Comparison of ENCODE assay signal across 21 cellular contexts in genomic region chr14:85178869-85179268, GRCh38.
DNase-seq lines count a peak whose midpoint lies in the region; ATAC-seq and TF ChIP-seq lines count a peak whose summit lies in the region.
"Had no signal": no experiment of that assay in that cellular context is flagged by ENCODE, and none has a peak within 500 bp of the region (broad histone marks: within the 10 kb centered on the region; RNA-seq: fewer than 3 reads in every experiment).

No MANE protein-coding gene starts in this region.

- H3K27ac ChIP-seq in HUES48 (ENCODE audit: low read depth, low read length) (peak overlapping the region; percentile 77), iPS DF 6.9 (ENCODE audit: low read length) (no peak overlapping the region)
- H3K27ac ChIP-seq: SJCRH30 had no signal

- no peaks in the 10 kb centered on the region for H3K36me3 ChIP-seq in HUES48 (ENCODE audit: control insufficient read depth, insufficient read depth, low read length)
- H3K36me3 ChIP-seq in iPS DF 6.9 (ENCODE audit: control insufficient read depth, insufficient read depth, low read length): no peaks in the 10 kb centered on the region
- H3K36me3 ChIP-seq: MG63, SJCRH30 had no signal

- H3K4me1 ChIP-seq in HUES48 (ENCODE audit: control insufficient read depth, insufficient read depth, low read length) (peaks cover 28% of the 10 kb centered on the region), iPS DF 6.9 (ENCODE audit: control insufficient read depth, insufficient read depth, low read length) (no peaks in the 10 kb centered on the region)
- H3K4me1 ChIP-seq: SJCRH30 had no signal

- peaks cover 5% of the 10 kb centered on the region for H3K9me3 Mint-ChIP-seq in WTC11

- H3K4me3 Mint-ChIP-seq in WTC11: no peak overlapping the region
- H3K4me3 Mint-ChIP-seq: CD8-positive, alpha-beta T cell; T-cell had no signal

- H3K4me3 ChIP-seq in HUES48 (ENCODE audit: low read depth, low read length) (peak overlapping the region; percentile 41; the same call in 1 of the 2 replicates), iPS DF 6.9 (ENCODE audit: low read length) (no peak overlapping the region)
- H3K4me3 ChIP-seq: MG63, SJCRH30 had no signal

- no CpG with 5 or more reads among the region's 2 CpGs for whole genome bisulfite sequencing in iPS DF 6.9 (ENCODE audit: insufficient coverage, insufficient read length)

- TF ChIP-seq CTCF in WTC11 (IDR thresholded peaks at IDR 0.05): no peak

- no peak overlapping the region for H3K9ac ChIP-seq in HUES48 (ENCODE audit: low read depth, low read length)

- ATAC-seq in WTC11: peak; percentile 95
- ATAC-seq: CD8-positive, alpha-beta T cell; T-cell had no signal

- DNase-seq in DMS153 (lab: John Stamatoyannopoulos, UW) (peak; percentile 50), WTC11 (ENCODE audit: low spot score) (no peak), iPS DF 6.9 (ENCODE audit: low read depth, low spot score) (peak; percentile 31), amniotic stem cell (lab: John Stamatoyannopoulos, UW) (no peak), activated gamma-delta T cell treated with Interleukin-2 at 50 U/mL for 16 hours (no peak), COR-L47 (lab: John Stamatoyannopoulos, UW) (no peak), kidney glomerular epithelial cell (lab: John Stamatoyannopoulos, UW) (no peak)
- DNase-seq: AML-193; C1 segment of cervical spinal cord; CD8-positive, alpha-beta T cell; DMS79; HCEC 1CT; MG63; NCI-H187; NCI-H2171; NCI-H345; NCI-H524; OCI-M1; SJCRH30; T-cell had no signal

- CTCF ChIA-PET in WTC11 (lab: Charles Lee): no interaction called here

- H3K4me1 Mint-ChIP-seq in WTC11: peaks cover 34% of the 10 kb centered on the region
- H3K4me1 Mint-ChIP-seq: T-cell had no signal

- no peak overlapping the region for H3K27ac Mint-ChIP-seq in WTC11
- H3K27ac Mint-ChIP-seq: CD8-positive, alpha-beta T cell; T-cell had no signal

- peaks cover 6% of the 10 kb centered on the region for H3K27me3 Mint-ChIP-seq in WTC11 (ENCODE audit: low read depth)
- H3K27me3 Mint-ChIP-seq: T-cell had no signal

- H3K9me3 ChIP-seq in HUES48 (ENCODE audit: control insufficient read depth, insufficient read depth, low read length) (no peaks in the 10 kb centered on the region), iPS DF 6.9 (ENCODE audit: control insufficient read depth, insufficient read depth, low read length) (no peaks in the 10 kb centered on the region)
- H3K9me3 ChIP-seq: MG63, SJCRH30 had no signal

- POLR2A ChIA-PET in WTC11 (lab: Charles Lee): no interaction called here

- H3K36me3 Mint-ChIP-seq in WTC11: no peaks in the 10 kb centered on the region
- H3K36me3 Mint-ChIP-seq: CD8-positive, alpha-beta T cell; T-cell had no signal

- H3K27me3 ChIP-seq in HUES48 (ENCODE audit: control insufficient read depth, insufficient read depth, low read length): peaks cover 4% of the 10 kb centered on the region
- H3K27me3 ChIP-seq in iPS DF 6.9 (ENCODE audit: control insufficient read depth, insufficient read depth, low read length): no peaks in the 10 kb centered on the region
- H3K27me3 ChIP-seq: MG63, SJCRH30 had no signal

TF ChIP-seq in WTC11, 78 proteins besides CTCF, POLR2A, EP300 and RAD21 (continues in another document):
- TF ChIP-seq, protein P1, sequence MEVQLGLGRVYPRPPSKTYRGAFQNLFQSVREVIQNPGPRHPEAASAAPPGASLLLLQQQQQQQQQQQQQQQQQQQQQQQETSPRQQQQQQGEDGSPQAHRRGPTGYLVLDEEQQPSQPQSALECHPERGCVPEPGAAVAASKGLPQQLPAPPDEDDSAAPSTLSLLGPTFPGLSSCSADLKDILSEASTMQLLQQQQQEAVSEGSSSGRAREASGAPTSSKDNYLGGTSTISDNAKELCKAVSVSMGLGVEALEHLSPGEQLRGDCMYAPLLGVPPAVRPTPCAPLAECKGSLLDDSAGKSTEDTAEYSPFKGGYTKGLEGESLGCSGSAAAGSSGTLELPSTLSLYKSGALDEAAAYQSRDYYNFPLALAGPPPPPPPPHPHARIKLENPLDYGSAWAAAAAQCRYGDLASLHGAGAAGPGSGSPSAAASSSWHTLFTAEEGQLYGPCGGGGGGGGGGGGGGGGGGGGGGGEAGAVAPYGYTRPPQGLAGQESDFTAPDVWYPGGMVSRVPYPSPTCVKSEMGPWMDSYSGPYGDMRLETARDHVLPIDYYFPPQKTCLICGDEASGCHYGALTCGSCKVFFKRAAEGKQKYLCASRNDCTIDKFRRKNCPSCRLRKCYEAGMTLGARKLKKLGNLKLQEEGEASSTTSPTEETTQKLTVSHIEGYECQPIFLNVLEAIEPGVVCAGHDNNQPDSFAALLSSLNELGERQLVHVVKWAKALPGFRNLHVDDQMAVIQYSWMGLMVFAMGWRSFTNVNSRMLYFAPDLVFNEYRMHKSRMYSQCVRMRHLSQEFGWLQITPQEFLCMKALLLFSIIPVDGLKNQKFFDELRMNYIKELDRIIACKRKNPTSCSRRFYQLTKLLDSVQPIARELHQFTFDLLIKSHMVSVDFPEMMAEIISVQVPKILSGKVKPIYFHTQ (CRISPR knock-in tag; IDR thresholded peaks at IDR 0.05): no peak
- TF ChIP-seq GABPB1 (CRISPR knock-in tag; IDR thresholded peaks at IDR 0.05) (no peak), HMGXB4 (CRISPR knock-in tag; IDR thresholded peaks at IDR 0.05) (no peak), ARID4B (CRISPR knock-in tag; IDR thresholded peaks at IDR 0.05; ENCODE audit: borderline replicate concordance) (no peak), ATF1 (CRISPR knock-in tag; IDR thresholded peaks at IDR 0.05) (no peak)
- TF ChIP-seq, protein P2, sequence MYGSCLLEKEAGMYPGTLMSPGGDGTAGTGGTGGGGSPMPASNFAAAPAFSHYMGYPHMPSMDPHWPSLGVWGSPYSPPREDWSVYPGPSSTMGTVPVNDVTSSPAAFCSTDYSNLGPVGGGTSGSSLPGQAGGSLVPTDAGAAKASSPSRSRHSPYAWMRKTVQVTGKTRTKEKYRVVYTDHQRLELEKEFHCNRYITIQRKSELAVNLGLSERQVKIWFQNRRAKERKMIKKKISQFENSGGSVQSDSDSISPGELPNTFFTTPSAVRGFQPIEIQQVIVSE (CRISPR knock-in tag; IDR thresholded peaks at IDR 0.05; ENCODE audit: borderline replicate concordance): no peak
- TF ChIP-seq, protein P3, sequence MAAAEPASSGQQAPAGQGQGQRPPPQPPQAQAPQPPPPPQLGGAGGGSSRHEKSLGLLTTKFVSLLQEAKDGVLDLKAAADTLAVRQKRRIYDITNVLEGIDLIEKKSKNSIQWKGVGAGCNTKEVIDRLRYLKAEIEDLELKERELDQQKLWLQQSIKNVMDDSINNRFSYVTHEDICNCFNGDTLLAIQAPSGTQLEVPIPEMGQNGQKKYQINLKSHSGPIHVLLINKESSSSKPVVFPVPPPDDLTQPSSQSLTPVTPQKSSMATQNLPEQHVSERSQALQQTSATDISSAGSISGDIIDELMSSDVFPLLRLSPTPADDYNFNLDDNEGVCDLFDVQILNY (CRISPR knock-in tag; IDR thresholded peaks at IDR 0.05): no peak
- TF ChIP-seq, protein P4, sequence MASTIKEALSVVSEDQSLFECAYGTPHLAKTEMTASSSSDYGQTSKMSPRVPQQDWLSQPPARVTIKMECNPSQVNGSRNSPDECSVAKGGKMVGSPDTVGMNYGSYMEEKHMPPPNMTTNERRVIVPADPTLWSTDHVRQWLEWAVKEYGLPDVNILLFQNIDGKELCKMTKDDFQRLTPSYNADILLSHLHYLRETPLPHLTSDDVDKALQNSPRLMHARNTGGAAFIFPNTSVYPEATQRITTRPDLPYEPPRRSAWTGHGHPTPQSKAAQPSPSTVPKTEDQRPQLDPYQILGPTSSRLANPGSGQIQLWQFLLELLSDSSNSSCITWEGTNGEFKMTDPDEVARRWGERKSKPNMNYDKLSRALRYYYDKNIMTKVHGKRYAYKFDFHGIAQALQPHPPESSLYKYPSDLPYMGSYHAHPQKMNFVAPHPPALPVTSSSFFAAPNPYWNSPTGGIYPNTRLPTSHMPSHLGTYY (CRISPR knock-in tag; IDR thresholded peaks at IDR 0.05): no peak

Comparison
In these comparisons a context has a peak if more than half of its experiments do, and no peak if none do; other contexts are left out.
1. DNase-seq: peak in DMS153 (single experiment) and iPS DF 6.9 (single experiment); none in WTC11 (single experiment), amniotic stem cell (single experiment), activated gamma-delta T cell treated with Interleukin-2 at 50 U/mL for 16 hours (single experiment), COR-L47 (single experiment) and kidney glomerular epithelial cell (single experiment).